Comparison of ENCODE assay signal across 8 cellular contexts in genomic region chr7:50664461-50664922, GRCh38.
DNase-seq lines count a peak whose midpoint lies in the region; ATAC-seq, FAIRE-seq and TF ChIP-seq lines count a peak whose summit lies in the region.

No MANE protein-coding gene starts in this region.

- H2AFZ ChIP-seq in GM12878 (ENCODE audit: control insufficient read depth, low read depth, low read length) = no peak overlapping the region

- intact Hi-C loops in GM12878 (cut with micrococcal nuclease; ENCODE audit: unreplicated experiment) = no loop called here

- H4K20me1 ChIP-seq in GM12878 (ENCODE audit: control insufficient read depth, insufficient read depth) = no peaks in the 10 kb centered on the region

- H3K27me3 ChIP-seq in GM12878 (replicated peaks in 1 of 2; ENCODE audit: control insufficient read depth in 2 of 2, insufficient read depth in 2 of 2, low read length in 1 of 2) = peaks cover 0 to 3% of the 10 kb centered on the region in 2 experiments; a peak in 3 of 4 replicates

- DNase-seq in GM13977 (ENCODE audit: low spot score) = peak; percentile 55
- no peak for DNase-seq in GM12878 (ENCODE audit: low read depth, low spot score)
- DNase-seq in stimulated activated naive CD8-positive, alpha-beta T cell treated with anti-CD3 and anti-CD28 coated beads, Interleukin-15, amount 100 ng/mL, for 72 hours = peak; percentile 32 to 45
- no peak for DNase-seq in NCI-H1105 (lab: John Stamatoyannopoulos, UW)
- DNase-seq in GM12891 (ENCODE audit: insufficient read length, low spot score) = no peak
- no peak for DNase-seq in stimulated activated CD4-positive, alpha-beta T cell treated with anti-CD3 and anti-CD28 coated beads, Interleukin-2, amount 100 ng/mL, for 48 hours

- CTCF ChIA-PET in GM12878 (lab: Yijun Ruan, JAX) = interaction anchor here (0.6 kb wide), 1 partner anchor 549 kb away, joined by 5 read pairs; no protein-coding TSS in a partner anchor

- no peaks in the 10 kb centered on the region for H3K36me3 ChIP-seq in GM12878 (ENCODE audit: control insufficient read depth in 2 of 2, insufficient read depth in 2 of 2, low read length in 1 of 2)

- H3K9me3 ChIP-seq in GM12878 (replicated peaks; ENCODE audit: control insufficient read depth, insufficient read depth, low read length) = no peaks in the 10 kb centered on the region; the same call in 2 of the 3 replicates

- no peaks in the 10 kb centered on the region for H3K9me3 Mint-ChIP-seq in stimulated activated naive CD8-positive, alpha-beta T cell treated with anti-CD3 and anti-CD28 coated beads, Interleukin-15, amount 100 ng/mL, for 72 hours

- H3K9ac ChIP-seq in GM12878 (ENCODE audit: control insufficient read depth, insufficient read depth, low read length) = no peak overlapping the region

- 1% methylated on average over 9 of the region's 9 CpGs for WGBS in GM12878 (ENCODE audit: insufficient coverage, insufficient replicate concordance, low lambda C conversion rate, missing lambda C conversion rate)

- SMC1A ChIA-PET in GM12878 (lab: Charles Lee; ENCODE audit: uncharacterized antibody, unreplicated experiment) = interaction anchor here (1.1 kb wide), 1 partner anchor 1049 kb away, joined by 3 read pairs; no protein-coding TSS in a partner anchor

- peak overlapping the region; percentile 59 for H3K4me2 ChIP-seq in GM12878 (ENCODE audit: control insufficient read depth, insufficient read depth)

- FAIRE-seq in GM12878 (lab: Jason Lieb, UNC) (peak; percentile 47), GM12891 (lab: Jason Lieb, UNC) (no peak)

- H3K27ac Mint-ChIP-seq in stimulated activated naive CD8-positive, alpha-beta T cell treated with anti-CD3 and anti-CD28 coated beads, Interleukin-15, amount 100 ng/mL, for 72 hours = no peak overlapping the region

- RAD21 ChIA-PET in GM12878 (lab: Charles Lee; ENCODE audit: unreplicated experiment) = no interaction called here

- POLR2A ChIA-PET in GM12878 (lab: Charles Lee) = no interaction called here

- H3K79me2 ChIP-seq in GM12878 (ENCODE audit: control insufficient read depth, insufficient read depth, low read length) = no peaks in the 10 kb centered on the region

- in situ Hi-C loops in GM13977 (cut with MboI; ENCODE audit: low pct_unique_long_range_greater_than_20kb, low sequenced_read_pairs, unreplicated experiment) (loop anchor here (25.0 kb wide), 1 partner anchor 577 kb away; the partner anchor contains the start of gene ZPBP), GM12878 (cut with MboI) (no loop called here)

- TF ChIP-seq POLR2A in GM12878 (IDR thresholded peaks at IDR 0.05; ENCODE audit: low read depth, low read length) (no peak), GM12891 (IDR thresholded peaks at IDR 0.05; ENCODE audit: low read depth, low read length) (no peak)

- no peak for TF ChIP-seq CTCF in GM13977 (IDR thresholded peaks at IDR 0.05; ENCODE audit: extremely low read depth, insufficient read depth, missing control alignments)
- no peak for TF ChIP-seq CTCF in GM12878 (IDR thresholded peaks at IDR 0.05 in 2 of 3, conservative IDR thresholded peaks at IDR 0.05 in 1 of 3; ENCODE audit: control insufficient read depth in 2 of 3, extremely low read depth in 1 of 3, insufficient read depth in 1 of 3, low read depth in 3 of 3, low read length in 3 of 3)

- TF ChIP-seq RAD21 in GM12878 (IDR thresholded peaks at IDR 0.05; ENCODE audit: insufficient read depth, low read depth, low read length) = no peak

- H3K4me3 ChIP-seq in GM12878 = no peak overlapping the region

- no peaks in the 10 kb centered on the region for H3K27me3 Mint-ChIP-seq in stimulated activated naive CD8-positive, alpha-beta T cell treated with anti-CD3 and anti-CD28 coated beads, Interleukin-15, amount 100 ng/mL, for 72 hours

- no peak overlapping the region; the same call in 1 of the 2 replicates for H3K27ac ChIP-seq in GM12878 (ENCODE audit: control insufficient read depth, insufficient read depth)

- H3K4me1 ChIP-seq in GM12878 (ENCODE audit: control insufficient read depth, insufficient read depth, low read length) = peaks cover 42% of the 10 kb centered on the region

- peak in 1 of 2 experiments; percentile 12; a peak in 1 of 4 replicates for TF ChIP-seq EP300 in GM12878 (IDR thresholded peaks at IDR 0.05; ENCODE audit: borderline replicate concordance in 1 of 2, control insufficient read depth in 1 of 2, low read depth in 2 of 2, low read length in 2 of 2)

- no peak overlapping the region for H3K4me3 Mint-ChIP-seq in stimulated activated naive CD8-positive, alpha-beta T cell treated with anti-CD3 and anti-CD28 coated beads, Interleukin-15, amount 100 ng/mL, for 72 hours

- BruUV-seq in GM12878 (replicated peaks; lab: Mats Ljungman, UMichigan) = no TSS peak

- peaks cover 66% of the 10 kb centered on the region for H3K4me1 Mint-ChIP-seq in stimulated activated naive CD8-positive, alpha-beta T cell treated with anti-CD3 and anti-CD28 coated beads, Interleukin-15, amount 100 ng/mL, for 72 hours

- ATAC-seq in GM21515 (IDR thresholded peaks at IDR 0.05; ENCODE audit: unreplicated experiment) (peak; percentile 42), HG03575 (IDR thresholded peaks at IDR 0.05; ENCODE audit: extremely low read depth, insufficient number of reproducible peaks, low FRiP score, unreplicated experiment) (peak; percentile 50), GM12878 (peak; percentile 84)
- peak; percentile 83 for ATAC-seq in stimulated activated naive CD8-positive, alpha-beta T cell treated with anti-CD3 and anti-CD28 coated beads, Interleukin-15, amount 100 ng/mL, for 72 hours

TF ChIP-seq in GM12878, 131 proteins besides CTCF, POLR2A, EP300 and RAD21 (continues in another document):
- TF ChIP-seq HDGF (IDR thresholded peaks at IDR 0.05) (no peak), PAX5 (IDR thresholded peaks at IDR 0.05; ENCODE audit: borderline replicate concordance, low read depth, low read length) (peak; percentile 36; the same call in 1 of the 2 replicates), NFIC (IDR thresholded peaks at IDR 0.05; ENCODE audit: low read depth, low read length) (peak; percentile 78)
- TF ChIP-seq, protein P1, sequence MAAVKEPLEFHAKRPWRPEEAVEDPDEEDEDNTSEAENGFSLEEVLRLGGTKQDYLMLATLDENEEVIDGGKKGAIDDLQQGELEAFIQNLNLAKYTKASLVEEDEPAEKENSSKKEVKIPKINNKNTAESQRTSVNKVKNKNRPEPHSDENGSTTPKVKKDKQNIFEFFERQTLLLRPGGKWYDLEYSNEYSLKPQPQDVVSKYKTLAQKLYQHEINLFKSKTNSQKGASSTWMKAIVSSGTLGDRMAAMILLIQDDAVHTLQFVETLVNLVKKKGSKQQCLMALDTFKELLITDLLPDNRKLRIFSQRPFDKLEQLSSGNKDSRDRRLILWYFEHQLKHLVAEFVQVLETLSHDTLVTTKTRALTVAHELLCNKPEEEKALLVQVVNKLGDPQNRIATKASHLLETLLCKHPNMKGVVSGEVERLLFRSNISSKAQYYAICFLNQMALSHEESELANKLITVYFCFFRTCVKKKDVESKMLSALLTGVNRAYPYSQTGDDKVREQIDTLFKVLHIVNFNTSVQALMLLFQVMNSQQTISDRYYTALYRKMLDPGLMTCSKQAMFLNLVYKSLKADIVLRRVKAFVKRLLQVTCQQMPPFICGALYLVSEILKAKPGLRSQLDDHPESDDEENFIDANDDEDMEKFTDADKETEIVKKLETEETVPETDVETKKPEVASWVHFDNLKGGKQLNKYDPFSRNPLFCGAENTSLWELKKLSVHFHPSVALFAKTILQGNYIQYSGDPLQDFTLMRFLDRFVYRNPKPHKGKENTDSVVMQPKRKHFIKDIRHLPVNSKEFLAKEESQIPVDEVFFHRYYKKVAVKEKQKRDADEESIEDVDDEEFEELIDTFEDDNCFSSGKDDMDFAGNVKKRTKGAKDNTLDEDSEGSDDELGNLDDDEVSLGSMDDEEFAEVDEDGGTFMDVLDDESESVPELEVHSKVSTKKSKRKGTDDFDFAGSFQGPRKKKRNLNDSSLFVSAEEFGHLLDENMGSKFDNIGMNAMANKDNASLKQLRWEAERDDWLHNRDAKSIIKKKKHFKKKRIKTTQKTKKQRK (IDR thresholded peaks at IDR 0.05; ENCODE audit: low read depth, low read length) = no peak

TF ChIP-seq in GM12891, 5 proteins besides CTCF, POLR2A, EP300 and RAD21:
- no peak for TF ChIP-seq SPI1 (IDR thresholded peaks at IDR 0.05; ENCODE audit: low read depth, low read length)
- TF ChIP-seq POU2F2 (IDR thresholded peaks at IDR 0.05; ENCODE audit: low read depth, low read length) = no peak
- TF ChIP-seq PAX5 (IDR thresholded peaks at IDR 0.05; ENCODE audit: insufficient read depth, low read length, severe bottlenecking) = no peak
- no peak for TF ChIP-seq POLR2AphosphoS5 (IDR thresholded peaks at IDR 0.05; ENCODE audit: low read depth, low read length)
- TF ChIP-seq TAF1 (IDR thresholded peaks at IDR 0.05; ENCODE audit: low read depth, low read length) = no peak

Comparison
In these comparisons a context has a peak if more than half of its experiments do, and no peak if none do; other contexts are left out.
1. DNase-seq: peak in GM13977 (single experiment) and stimulated activated naive CD8-positive, alpha-beta T cell treated with anti-CD3 and anti-CD28 coated beads, Interleukin-15, amount 100 ng/mL, for 72 hours (2 of 2); none in GM12878 (single experiment), NCI-H1105 (single experiment), GM12891 (single experiment) and stimulated activated CD4-positive, alpha-beta T cell treated with anti-CD3 and anti-CD28 coated beads, Interleukin-2, amount 100 ng/mL, for 48 hours (0 of 2).
2. Peak in every context shown above with its lines, with median percentiles within 50 percentile points of each other: ATAC-seq.